ENCODE assay signal across 26 cellular contexts in genomic region chr6:117530467-117531242, GRCh38. TPM values are rescaled to one million over a fixed set of nuclear protein-coding genes. Genes with fewer than 3 reads are reported as not detected.
DNase-seq lines count a peak whose midpoint lies in the region; ATAC-seq, FAIRE-seq and TF ChIP-seq lines count a peak whose summit lies in the region.
"Had no signal": no experiment of that assay in that cellular context is flagged by ENCODE, and none has a peak within 500 bp of the region (broad histone marks: within the 10 kb centered on the region; RNA-seq: fewer than 3 reads in every experiment).

No MANE protein-coding gene starts in this region.

- no peak overlapping the region for H3K4me3 Mint-ChIP-seq in osteocyte (ENCODE audit: unreplicated experiment)
- no peak overlapping the region for H3K4me3 Mint-ChIP-seq in activated naive CD8-positive, alpha-beta T cell treated with anti-CD3 and anti-CD28 coated beads for 36 hours
- H3K4me3 Mint-ChIP-seq: nephron; stimulated activated naive B cell treated with anti-CD40 and anti-IgM and Interleukin-4, amounts not matched to agents 10 μg/mL and 1 μg/mL and 100 μg/mL, for 72 hours; T-helper 2 cell treated with Interferon-gamma antibody and Interleukin-4, amounts not matched to agents 5 μg/mL and 100 μg/mL, for 36 hours had no signal

- CTCF ChIA-PET in A549 (lab: Yijun Ruan, JAX): interaction anchor here (1.0 kb wide), 1 partner anchor 81 kb away, joined by 3 read pairs; no protein-coding TSS in a partner anchor

- H3K27me3 ChIP-seq in SJCRH30: no peaks in the 10 kb centered on the region
- H3K27me3 ChIP-seq: hepatocyte had no signal

- H3K27ac Mint-ChIP-seq in osteocyte (ENCODE audit: unreplicated experiment): peak overlapping the region; percentile 93
- no peak overlapping the region for H3K27ac Mint-ChIP-seq in activated naive CD8-positive, alpha-beta T cell treated with anti-CD3 and anti-CD28 coated beads for 36 hours
- H3K27ac Mint-ChIP-seq: progenitor cell of endocrine pancreas; stimulated activated naive B cell treated with anti-CD40 and anti-IgM and Interleukin-4, amounts not matched to agents 10 μg/mL and 1 μg/mL and 100 μg/mL, for 72 hours; T-helper 2 cell treated with Interferon-gamma antibody and Interleukin-4, amounts not matched to agents 5 μg/mL and 100 μg/mL, for 36 hours had no signal

- peaks cover 10% of the 10 kb centered on the region for H3K36me3 Mint-ChIP-seq in osteocyte (ENCODE audit: unreplicated experiment)
- no peaks in the 10 kb centered on the region for H3K36me3 Mint-ChIP-seq in activated naive CD8-positive, alpha-beta T cell treated with anti-CD3 and anti-CD28 coated beads for 36 hours
- H3K36me3 Mint-ChIP-seq: stimulated activated naive B cell treated with anti-CD40 and anti-IgM and Interleukin-4, amounts not matched to agents 10 μg/mL and 1 μg/mL and 100 μg/mL, for 72 hours had no signal

- peaks cover 18% of the 10 kb centered on the region for H3K4me1 Mint-ChIP-seq in osteocyte (ENCODE audit: unreplicated experiment)
- peaks cover 4% of the 10 kb centered on the region for H3K4me1 Mint-ChIP-seq in activated naive CD8-positive, alpha-beta T cell treated with anti-CD3 and anti-CD28 coated beads for 36 hours
- H3K4me1 Mint-ChIP-seq: nephron; stimulated activated naive B cell treated with anti-CD40 and anti-IgM and Interleukin-4, amounts not matched to agents 10 μg/mL and 1 μg/mL and 100 μg/mL, for 72 hours had no signal

- no peaks in the 10 kb centered on the region for H3K9me3 Mint-ChIP-seq in osteocyte (ENCODE audit: unreplicated experiment)
- no peaks in the 10 kb centered on the region for H3K9me3 Mint-ChIP-seq in activated naive CD8-positive, alpha-beta T cell treated with anti-CD3 and anti-CD28 coated beads for 36 hours
- H3K9me3 Mint-ChIP-seq: nephron; stimulated activated naive B cell treated with anti-CD40 and anti-IgM and Interleukin-4, amounts not matched to agents 10 μg/mL and 1 μg/mL and 100 μg/mL, for 72 hours; T-helper 2 cell treated with Interferon-gamma antibody and Interleukin-4, amounts not matched to agents 5 μg/mL and 100 μg/mL, for 36 hours had no signal

- POLR2A ChIA-PET in A549 (lab: Yijun Ruan, JAX): no interaction called here

- WGBS in A549 (ENCODE audit: missing lambda C conversion rate): 97% methylated on average over 4 of the region's 4 CpGs

- TF ChIP-seq RAD21 in A549 (conservative IDR thresholded peaks at IDR 0.05 in 1 of 2, IDR thresholded peaks at IDR 0.05 in 1 of 2): no peak

- H3K4me1 ChIP-seq in A549 (peaks cover 63% of the 10 kb centered on the region), SJCRH30 (no peaks in the 10 kb centered on the region)

- H3K27ac ChIP-seq in A549: peak overlapping the region; percentile 31 to 74; a peak in 4 of 6 replicates
- H3K27ac ChIP-seq in SK-N-MC: peak overlapping the region; percentile 76
- H3K27ac ChIP-seq in SJCRH30: no peak overlapping the region
- H3K27ac ChIP-seq: C4-2B, hepatocyte, VCaP had no signal

- TF ChIP-seq POLR2A in A549 (IDR thresholded peaks at IDR 0.05; ENCODE audit: low read length): no peak

- no peak for TF ChIP-seq EP300 in A549 (IDR thresholded peaks at IDR 0.05)

- H3K9me3 ChIP-seq in A549 (no peaks in the 10 kb centered on the region), SK-N-MC (ENCODE audit: low read depth, low read length) (no peaks in the 10 kb centered on the region), SJCRH30 (replicated peaks) (no peaks in the 10 kb centered on the region)

- H3K4me2 ChIP-seq in A549: 0 out of 3 replicates have a peak overlapping the region, but pooled peaks have one; percentile 6
- H3K4me2 ChIP-seq: hepatocyte had no signal

- DNase-seq in A549 (ENCODE audit: low read depth in 1 of 2, low spot score in 1 of 2) (no peak), SK-N-MC (ENCODE audit: low read depth, low spot score) (no peak), fibroblast of the aortic adventitia (ENCODE audit: low read depth) (peak; percentile 83), osteocyte (ENCODE audit: extremely low spot score, unreplicated experiment) (no peak), NCI-H2107 (lab: John Stamatoyannopoulos, UW) (no peak), SJCRH30 (no peak)
- no peak for DNase-seq in activated CD8-positive, alpha-beta memory T cell treated with anti-CD3 and anti-CD28 coated beads for 24 hours
- DNase-seq in activated naive CD8-positive, alpha-beta T cell treated with anti-CD3 and anti-CD28 coated beads for 36 hours: no peak
- DNase-seq: activated CD4-positive, alpha-beta T cell treated with anti-CD3 and anti-CD28 coated beads, Interleukin-2, amount 50 U/mL, for 1 hour; activated CD8-positive, alpha-beta memory T cell treated with anti-CD3 and anti-CD28 coated beads, Interleukin-2, amount 50 U/mL, for 4 hours; cortex of kidney; EL; GOT3; KG1; left ventricle myocardium superior; NCI-H1436 treated with DMSO at 0.1 percent for 48 hours; stimulated activated CD4-positive, alpha-beta T cell treated with anti-CD3 and anti-CD28 coated beads, Interleukin-2, amount 100 ng/mL, for 48 hours; stimulated activated naive B cell treated with anti-CD40 and anti-IgM and Interleukin-4, amounts not matched to agents 10 μg/mL and 1 μg/mL and 100 μg/mL, for 72 hours had no signal

- TF ChIP-seq CTCF in A549 (IDR thresholded peaks at IDR 0.05): no peak
- no peak for TF ChIP-seq CTCF in fibroblast of the aortic adventitia (IDR thresholded peaks at IDR 0.05; ENCODE audit: insufficient read depth, low read length)
- no peak for TF ChIP-seq CTCF in osteocyte (IDR thresholded peaks at IDR 0.05)

- H3K4me3 ChIP-seq in A549 (no peak overlapping the region), SK-N-MC (peak overlapping the region; percentile 42), fibroblast of the aortic adventitia (ENCODE audit: low read depth, low read length) (no peak overlapping the region), SJCRH30 (no peak overlapping the region)
- H3K4me3 ChIP-seq: hepatocyte had no signal

- H3K36me3 ChIP-seq in SK-N-MC (ENCODE audit: insufficient read depth, low read length) (no peaks in the 10 kb centered on the region), SJCRH30 (no peaks in the 10 kb centered on the region)

- FAIRE-seq in A549 (lab: Jason Lieb, UNC): no peak
- FAIRE-seq: bronchial epithelial cell, endometrium had no signal

- no peak for ATAC-seq in A549
- ATAC-seq: left ventricle myocardium superior; stimulated activated naive B cell treated with anti-CD40 and anti-IgM and Interleukin-4, amounts not matched to agents 10 μg/mL and 1 μg/mL and 100 μg/mL, for 72 hours had no signal

- H3K9ac ChIP-seq in SK-N-MC (ENCODE audit: insufficient read length): peak overlapping the region; percentile 8

- H3K27me3 Mint-ChIP-seq in osteocyte (ENCODE audit: unreplicated experiment): no peaks in the 10 kb centered on the region
- no peaks in the 10 kb centered on the region for H3K27me3 Mint-ChIP-seq in activated naive CD8-positive, alpha-beta T cell treated with anti-CD3 and anti-CD28 coated beads for 36 hours
- H3K27me3 Mint-ChIP-seq: progenitor cell of endocrine pancreas had no signal

TF ChIP-seq in A549, 52 proteins besides CTCF, POLR2A, EP300 and RAD21:
- TF ChIP-seq E2F6 (IDR thresholded peaks at IDR 0.05; ENCODE audit: borderline replicate concordance, low read depth) (no peak), NFE2L2 (conservative IDR thresholded peaks at IDR 0.05; ENCODE audit: low read length) (peak; percentile 51; the same call in 1 of the 2 replicates)
TF ChIP-seq in A549: peak in this region for 1.

RNA-seq across cellular contexts. Expression of gene DCBLD1, which starts 48.2 kb away (rescaled TPM):
- polyA plus RNA-seq in A549 (2011; rRNA removed): 39.3 and 49.1 TPM in 2 replicates
- polyA plus RNA-seq in A549 (2012; cell fraction: cytosol; rRNA removed): 14.1 and 18.1 TPM in 2 replicates
- polyA plus RNA-seq in A549 (2012; cell fraction: nucleus; rRNA removed): 37.0 and 37.9 TPM in 2 replicates
- polyA plus RNA-seq in A549 (2017; fragmentation: RNase III; extraction: RNeasy Plus Mini Kit Qiagen cat#74134 plus additional on column Dnase treatment): 48.0 to 60.4 TPM (median 58.4 TPM) in 3 replicates
- polyA minus RNA-seq in A549 (2011; rRNA and poly(A)+ RNA removed): 31.1 and 35.7 TPM in 2 replicates
- total RNA-seq in fibroblast of the aortic adventitia (ENCODE audit: low replicate concordance): 6.7 and 27.4 TPM in 2 replicates
- 12.2 and 14.9 TPM in 2 replicates for total RNA-seq in osteocyte
- 1 to 10 TPM; 1.9 to 2.4 TPM for total RNA-seq in activated naive CD8-positive, alpha-beta T cell treated with anti-CD3 and anti-CD28 coated beads for 36 hours
- total RNA-seq in SJCRH30 (2014; rRNA removed; shearing (Covaris generic)): 6.8 and 7.4 TPM in 2 replicates
